1 cellular context compared by ENCODE assay signal in the genomic region with DNA sequence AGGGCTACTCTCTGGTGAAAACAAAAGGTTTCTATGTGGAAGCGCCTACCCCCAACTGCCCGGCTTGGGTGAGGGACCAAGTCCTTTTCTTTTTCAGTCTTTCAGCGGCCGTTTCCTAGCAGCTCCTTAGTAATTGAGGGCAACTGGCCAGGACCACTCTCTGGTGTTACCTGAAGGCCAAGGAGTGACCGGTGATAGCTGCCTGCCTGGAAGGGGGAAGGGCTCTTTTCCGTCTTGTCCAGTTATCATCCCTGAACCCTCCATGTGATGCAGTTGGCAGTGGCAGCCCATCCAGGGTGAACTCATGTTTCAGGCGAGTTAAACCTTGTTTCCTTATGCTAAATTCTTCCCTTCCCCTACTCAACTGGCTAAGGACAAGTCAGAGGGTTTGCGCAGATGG.
TF ChIP-seq lines count a peak whose summit lies in the region.

No MANE protein-coding gene starts in this region.

TF ChIP-seq in K562, 482 proteins besides CTCF, POLR2A, EP300 and RAD21:
- TF ChIP-seq RFX5 (IDR thresholded peaks at IDR 0.05; ENCODE audit: low read depth, low read length) (no peak), ZNF609 (CRISPR knock-in tag; IDR thresholded peaks at IDR 0.05; ENCODE audit: borderline replicate concordance) (no peak), ARID4B (CRISPR knock-in tag; IDR thresholded peaks at IDR 0.05) (no peak), ZNF699 (CRISPR knock-in tag; IDR thresholded peaks at IDR 0.05; ENCODE audit: insufficient replicate concordance) (no peak)
